In the genomic region with DNA sequence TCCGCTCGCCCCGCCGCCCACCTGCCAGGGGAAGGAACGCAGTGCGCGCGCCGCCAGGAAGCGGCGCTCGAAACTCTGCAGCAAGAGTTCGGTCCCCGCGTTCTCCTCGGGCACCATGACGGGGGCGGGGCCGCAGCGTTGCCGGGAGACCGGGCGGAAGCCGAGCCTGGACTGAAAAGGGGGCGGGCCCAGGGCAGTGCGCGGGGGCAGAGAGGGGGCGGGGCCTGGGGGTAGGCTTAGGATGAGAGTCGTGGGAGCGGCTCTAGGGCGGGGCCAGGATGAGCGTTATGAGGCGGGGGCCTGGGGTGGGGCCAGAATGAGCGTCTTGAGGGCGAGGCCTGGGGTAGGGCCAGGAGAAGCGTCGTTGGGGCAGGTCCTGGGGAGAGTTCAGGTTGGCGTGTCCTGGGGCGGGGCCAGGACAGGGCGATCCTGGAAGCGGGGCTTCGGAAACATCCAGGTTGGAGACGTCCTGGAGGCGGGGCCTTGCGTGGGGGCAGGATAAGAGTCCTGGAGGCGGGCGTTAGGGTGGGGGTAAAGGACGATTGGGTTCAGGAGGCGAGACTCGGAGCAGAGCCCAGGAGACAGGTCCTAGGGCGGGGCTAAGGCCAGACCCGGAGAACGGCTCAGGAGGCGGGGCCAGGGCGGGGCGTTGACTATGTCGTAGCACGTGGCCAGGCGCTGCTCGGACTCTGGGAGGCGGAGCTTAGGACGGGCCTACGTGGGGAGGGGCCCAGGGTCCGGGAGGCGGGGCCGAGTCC, we compare ENCODE assay signal across 8 cellular contexts. TPM values are rescaled to one million over a fixed set of nuclear protein-coding genes. Genes with fewer than 3 reads are reported as not detected.
DNase-seq lines count a peak whose midpoint lies in the region; ATAC-seq and TF ChIP-seq lines count a peak whose summit lies in the region.
"Not testable (repeated sequence)": the region's sequence is repeated elsewhere in the genome, so short reads cannot be mapped to it uniquely, and the experiment has no call there.

No MANE protein-coding gene starts in this region.

- H3K23ac ChIP-seq in mesendoderm (ENCODE audit: low read length), result not testable (repeated sequence)

- not testable (repeated sequence) for H3K18ac ChIP-seq in mesendoderm (ENCODE audit: low read length)

- H3K36me3 Mint-ChIP-seq in endodermal cell (ENCODE audit: low read depth), result not testable (repeated sequence)

- H3K27me3 Mint-ChIP-seq in endodermal cell (ENCODE audit: insufficient read depth), result peaks cover 10% of the 10 kb centered on the region

- ATAC-seq in GM21423 (IDR thresholded peaks at IDR 0.05; ENCODE audit: unreplicated experiment), result peak; percentile 95

- not testable (repeated sequence) for H4K5ac ChIP-seq in mesendoderm (ENCODE audit: low read length)

- peak overlapping the region; percentile 59 for H3K4me2 ChIP-seq in mesendoderm (ENCODE audit: low read length)

- not testable (repeated sequence) for H2AK5ac ChIP-seq in mesendoderm (ENCODE audit: low read length)

- not testable (repeated sequence) for H3K9ac ChIP-seq in HUES48 (ENCODE audit: low read depth, low read length)
- H3K9ac ChIP-seq in endodermal cell (ENCODE audit: extremely low read depth, low read length, poor library complexity, severe bottlenecking) (peak overlapping the region; percentile 59), mesendoderm (ENCODE audit: low read length) (peak overlapping the region; percentile 67)

- H3K4me1 ChIP-seq in HUES48 (ENCODE audit: control insufficient read depth, insufficient read depth, low read length); endodermal cell (ENCODE audit: control insufficient read depth, insufficient read depth, low read length); mesendoderm (ENCODE audit: control insufficient read depth, low read depth, low read length): not testable (repeated sequence)

- not testable (repeated sequence) for H3K79me1 ChIP-seq in mesendoderm (ENCODE audit: low read length)

- not testable (repeated sequence) for H3K36me3 ChIP-seq in HUES48 (ENCODE audit: control insufficient read depth, insufficient read depth, low read length); endodermal cell (ENCODE audit: control insufficient read depth, insufficient read depth, low read length); mesendoderm (ENCODE audit: control insufficient read depth, insufficient read depth, low read length)

- not testable (repeated sequence) for H3K4ac ChIP-seq in mesendoderm (ENCODE audit: low read depth, low read length)

- H3K4me3 Mint-ChIP-seq in endodermal cell, result peak overlapping the region; percentile 76

- H3K4me1 Mint-ChIP-seq in endodermal cell, result not testable (repeated sequence)

- peak overlapping the region; percentile 84 for H3K56ac ChIP-seq in mesendoderm (ENCODE audit: low read length)

- H3K27ac ChIP-seq in HUES48 (ENCODE audit: low read depth, low read length), result peak overlapping the region; percentile 60
- peak overlapping the region; percentile 70 for H3K27ac ChIP-seq in endodermal cell (ENCODE audit: low read depth, low read length)
- peak overlapping the region; percentile 62 for H3K27ac ChIP-seq in mesendoderm (ENCODE audit: low read depth, low read length)

- not testable (repeated sequence) for H3K9me3 ChIP-seq in HUES48 (ENCODE audit: control insufficient read depth, insufficient read depth, low read length); endodermal cell (ENCODE audit: control insufficient read depth, low read length)

- DNase-seq in CMK (ENCODE audit: low read depth) (peak; percentile 66), NOMO-1 treated with dmso at 0.1 percent for 144 hours (lab: John Stamatoyannopoulos, UW; ENCODE audit: unreplicated experiment) (peak; percentile 98), endodermal cell (peak; percentile 99), mesendoderm (peak; percentile 99)
- DNase-seq in activated CD8-positive, alpha-beta memory T cell treated with anti-CD3 and anti-CD28 coated beads, Interleukin-2, amount 50 U/mL, for 1 hour (ENCODE audit: extremely low read depth), result peak; percentile 85
- peak; percentile 98 for DNase-seq in stimulated activated CD8-positive, alpha-beta memory T cell treated with anti-CD3 and anti-CD28 coated beads, Interleukin-12 subunit alpha, Interleukin-12 subunit beta, amount 100 ng/mL, for 4 hours (ENCODE audit: low read depth)

- not testable (repeated sequence) for TF ChIP-seq CTCF in endodermal cell (conservative IDR thresholded peaks at IDR 0.05)

- not testable (repeated sequence) for H2BK120ac ChIP-seq in mesendoderm (ENCODE audit: low read depth, low read length)

- H3K4me3 ChIP-seq in HUES48 (ENCODE audit: low read depth, low read length), result peak overlapping the region; percentile 68
- H3K4me3 ChIP-seq in endodermal cell (ENCODE audit: low read length), result peak overlapping the region; percentile 86
- H3K4me3 ChIP-seq in mesendoderm (ENCODE audit: low read length), result peak overlapping the region; percentile 19

- H3K79me2 ChIP-seq in mesendoderm (ENCODE audit: control insufficient read depth, insufficient read depth, low read length), result not testable (repeated sequence)

- 0% methylated on average over 4 to 66 of the region's 66 CpGs for WGBS in endodermal cell (ENCODE audit: insufficient coverage in 1 of 2, insufficient read length in 1 of 2), 2 experiments
- WGBS in mesendoderm (ENCODE audit: extremely low coverage, insufficient coverage, low lambda C conversion rate), result no CpG with 5 or more reads among the region's 66 CpGs

- H4K8ac ChIP-seq in mesendoderm (ENCODE audit: low read depth, low read length), result not testable (repeated sequence)

- not testable (repeated sequence) for H3K27me3 ChIP-seq in HUES48 (ENCODE audit: control insufficient read depth, insufficient read depth, low read length); endodermal cell (ENCODE audit: control insufficient read depth, insufficient read depth, low read length, poor library complexity, severe bottlenecking); mesendoderm (ENCODE audit: insufficient read depth, low read length, poor library complexity)

- not testable (repeated sequence) for H3K9me3 Mint-ChIP-seq in endodermal cell

- peak overlapping the region; percentile 95 for H3K27ac Mint-ChIP-seq in endodermal cell

- not testable (repeated sequence) for H2BK5ac ChIP-seq in mesendoderm (ENCODE audit: low read length)

- H2BK15ac ChIP-seq in mesendoderm (replicated peaks; ENCODE audit: low read depth), result not testable (repeated sequence)

RNA-seq across cellular contexts. Expression of a gene that starts 43.6 kb away (rescaled TPM):
- 10 to 100 TPM; 47.2 to 65.1 TPM for total RNA-seq in endodermal cell
- polyA plus RNA-seq in endodermal cell (2013, experiment 1 of 2), result 45.8 TPM
- 41.1 TPM for polyA plus RNA-seq in endodermal cell (2013, experiment 2 of 2)
- 63.5 TPM for polyA plus RNA-seq in mesendoderm (2013, experiment 1 of 2)
- 61.3 TPM for polyA plus RNA-seq in mesendoderm (2013, experiment 2 of 2)

Comparison
In these comparisons a context has a peak if more than half of its experiments do, and no peak if none do; other contexts are left out.
1. Peak in every context shown above with its lines: DNase-seq, ATAC-seq, H3K4me3 ChIP-seq and H3K27ac ChIP-seq.
2. H3K4me3 ChIP-seq: peak in every context shown above with its lines; median percentile 86 in endodermal cell; 68 in HUES48; 19 in mesendoderm.